ENCODE assay signal across 9 cellular contexts in the genomic region with DNA sequence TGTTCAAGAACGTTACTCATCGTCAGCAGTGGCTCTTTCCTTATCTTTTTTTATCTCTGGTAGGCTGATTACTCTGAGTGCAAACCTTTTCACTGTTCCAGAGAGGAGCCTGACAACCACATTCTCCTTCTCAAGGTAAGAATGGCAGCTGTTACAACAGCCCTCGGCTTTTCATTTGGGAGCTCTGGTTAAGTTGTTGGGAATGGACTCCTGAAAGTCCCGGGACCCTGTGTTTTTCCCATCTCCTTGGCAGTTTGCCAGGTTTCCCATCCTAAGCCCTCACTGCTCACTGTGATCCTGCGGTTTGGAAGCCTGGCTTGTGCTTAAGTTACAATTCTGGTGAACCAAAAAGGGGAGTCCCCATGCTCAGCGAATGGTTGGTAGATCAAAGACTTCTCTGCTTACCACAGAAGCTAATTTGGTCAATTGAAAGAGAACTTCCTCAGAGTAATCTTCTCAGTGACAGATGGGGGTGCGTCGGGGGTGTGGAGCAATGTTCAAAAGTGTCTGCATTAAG.
DNase-seq lines count a peak whose midpoint lies in the region; ATAC-seq and TF ChIP-seq lines count a peak whose summit lies in the region.
"Had no signal": no experiment of that assay in that cellular context is flagged by ENCODE, and none has a peak within 500 bp of the region (broad histone marks: within the 10 kb centered on the region; RNA-seq: fewer than 3 reads in every experiment).

No MANE protein-coding gene starts in this region.

- DNase-seq in activated effector memory CD4-positive, alpha-beta T cell treated with Interleukin-2 at 50 U/mL for 16 hours: peak; percentile 1
- no peak for DNase-seq in activated effector memory CD4-positive, alpha-beta T cell treated with anti-CD3 and anti-CD28 coated beads, Interleukin-2, amount 50 U/mL, for 16 hours
- peak; percentile 73 for DNase-seq in myocyte (ENCODE audit: low read depth)
- DNase-seq in transverse colon: no peak
- DNase-seq in COLO668 (lab: John Stamatoyannopoulos, UW; ENCODE audit: unreplicated experiment): no peak
- DNase-seq in 8988T: no peak

- 59 to 76% methylated on average over 6 to 8 of the region's 8 CpGs for WGBS in transverse colon (ENCODE audit: low coverage in 1 of 2), 2 donors

- H3K9me3 ChIP-seq in SU-DHL-6 (ENCODE audit: insufficient read depth, low read length) (no peaks in the 10 kb centered on the region), transverse colon (no peaks in the 10 kb centered on the region)

- H3K27me3 ChIP-seq in SU-DHL-6 (ENCODE audit: low read length) (no peaks in the 10 kb centered on the region), transverse colon (no peaks in the 10 kb centered on the region)

- TF ChIP-seq POLR2A in transverse colon (IDR thresholded peaks at IDR 0.05): no peak

- no peak overlapping the region for H3K27ac ChIP-seq in SU-DHL-6 (ENCODE audit: low read depth, low read length)
- H3K27ac ChIP-seq in transverse colon: no peak overlapping the region
- H3K27ac ChIP-seq: C4-2B had no signal

- H3K36me3 ChIP-seq in SU-DHL-6 (ENCODE audit: low read length) (0 out of 2 replicates have a peak, but pooled peaks cover 4% of the 10 kb centered on the region), transverse colon (no peaks in the 10 kb centered on the region)

- TF ChIP-seq EP300 in transverse colon (IDR thresholded peaks at IDR 0.05; ENCODE audit: low read depth): no peak

- H3K4me3 ChIP-seq in SU-DHL-6 (ENCODE audit: insufficient read depth, low read length, poor library complexity, severe bottlenecking) (no peak overlapping the region), transverse colon (no peak overlapping the region)

- in situ Hi-C loops in transverse colon (cut with MboI; ENCODE audit: low pct_ligation_motif_present in 1 of 4, low pct_unique_long_range_greater_than_20kb in 1 of 4, low sequenced_read_pairs in 3 of 4): no loop called here

- no peak overlapping the region for H3K9ac ChIP-seq in SU-DHL-6 (ENCODE audit: low read length)

- peak; percentile 98 for ATAC-seq in HG03095 (IDR thresholded peaks at IDR 0.05; ENCODE audit: unreplicated experiment)

- H3K9me2 ChIP-seq in SU-DHL-6 (replicated peaks; ENCODE audit: insufficient read depth, low read length): no peaks in the 10 kb centered on the region

- no peaks in the 10 kb centered on the region for H3K79me2 ChIP-seq in SU-DHL-6 (ENCODE audit: insufficient read depth, low read length)

- H3K4me1 ChIP-seq in transverse colon: no peaks in the 10 kb centered on the region

- no peak overlapping the region for H2AFZ ChIP-seq in SU-DHL-6 (ENCODE audit: low read depth, low read length, severe bottlenecking)

- TF ChIP-seq CTCF in SU-DHL-6 (IDR thresholded peaks at IDR 0.05; ENCODE audit: insufficient read depth, low read length, poor library complexity, severe bottlenecking): no peak
- no peak for TF ChIP-seq CTCF in transverse colon (IDR thresholded peaks at IDR 0.05)

- H3K4me2 ChIP-seq in SU-DHL-6 (ENCODE audit: low read depth, low read length, poor library complexity, severe bottlenecking): peak overlapping the region; percentile 34

- no peaks in the 10 kb centered on the region for H4K20me1 ChIP-seq in SU-DHL-6 (ENCODE audit: low read depth, low read length)

- intact Hi-C loops in transverse colon (cut with DNase I; ENCODE audit: low total_unique reads): no loop called here

- no peaks in the 10 kb centered on the region for H3F3A ChIP-seq in SU-DHL-6 (ENCODE audit: insufficient read depth)

Comparison
In these comparisons a context has a peak if more than half of its experiments do, and no peak if none do; other contexts are left out.
1. DNase-seq: peak in activated effector memory CD4-positive, alpha-beta T cell treated with Interleukin-2 at 50 U/mL for 16 hours (single experiment) and myocyte (single experiment); none in activated effector memory CD4-positive, alpha-beta T cell treated with anti-CD3 and anti-CD28 coated beads, Interleukin-2, amount 50 U/mL, for 16 hours (single experiment), transverse colon (single experiment), COLO668 (single experiment) and 8988T (single experiment).